Comparison of ENCODE assay signal across 15 cellular contexts in the genomic region with DNA sequence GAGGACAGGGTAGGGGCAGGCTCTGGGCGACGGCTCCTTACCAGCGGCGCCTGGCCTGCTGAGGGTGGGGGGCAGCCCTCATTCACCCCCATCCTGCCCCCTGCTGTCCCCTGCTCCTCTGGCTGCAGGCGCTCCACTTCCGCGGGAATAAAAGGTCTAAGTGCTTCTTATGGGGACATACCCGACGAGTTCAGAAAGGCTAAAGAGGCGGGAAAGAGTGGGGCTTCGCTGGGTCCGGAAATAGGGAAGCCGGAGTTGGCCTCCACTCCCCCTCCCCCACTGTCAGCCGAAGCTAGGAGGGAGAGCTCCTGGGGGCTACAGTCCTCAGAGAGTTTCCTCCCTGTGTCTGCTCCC. TPM values are rescaled to one million over a fixed set of nuclear protein-coding genes. Genes with fewer than 3 reads are reported as not detected.
DNase-seq lines count a peak whose midpoint lies in the region; ATAC-seq and TF ChIP-seq lines count a peak whose summit lies in the region.
"Had no signal": no experiment of that assay in that cellular context is flagged by ENCODE, and none has a peak within 500 bp of the region (broad histone marks: within the 10 kb centered on the region; RNA-seq: fewer than 3 reads in every experiment).

No MANE protein-coding gene starts in this region.

- H3K36me3 Mint-ChIP-seq in neural crest cell (ENCODE audit: low read depth): peaks cover 3% of the 10 kb centered on the region

- DNase-seq in right cardiac atrium (no peak), cardiac septum (ENCODE audit: low spot score) (no peak), epithelial cell of proximal tubule (ENCODE audit: low read depth) (no peak), neural crest cell (ENCODE audit: low read depth, low spot score) (no peak), vagina (ENCODE audit: extremely low spot score in 2 of 2) (no peak), NCI-H2107 treated with DMSO at 0.1 percent for 48 hours (lab: John Stamatoyannopoulos, UW; ENCODE audit: unreplicated experiment) (no peak)
- no peak for DNase-seq in activated CD4-positive, alpha-beta T cell treated with anti-CD3 and anti-CD28 coated beads for 1 hour
- DNase-seq: DMS79, islet precursor cell, NCI-H1694 treated with DMSO at 0.1 percent for 48 hours, NCI-H774, SHP77 treated with DMSO at 0.1 percent for 48 hours had no signal

- H3K4me3 Mint-ChIP-seq in neural crest cell: peak overlapping the region; percentile 84

- WGBS in right cardiac atrium: 14% methylated on average over 14 of the region's 14 CpGs

- peaks cover 2% of the 10 kb centered on the region for H3K4me1 ChIP-seq in right cardiac atrium (ENCODE audit: control insufficient read depth, insufficient read depth, low read length)
- H3K4me1 ChIP-seq in vagina: peaks cover 44% of the 10 kb centered on the region

- no peaks in the 10 kb centered on the region for H3K9me3 Mint-ChIP-seq in neural crest cell
- H3K9me3 Mint-ChIP-seq: activated naive CD4-positive, alpha-beta T cell treated with anti-CD3 and anti-CD28 coated beads, Interleukin-2, amount 50 U/mL, for 72 hours had no signal

- peaks cover 21% of the 10 kb centered on the region for H3K4me1 Mint-ChIP-seq in neural crest cell

- intact Hi-C loops in right cardiac atrium (cut with DNase I) (no loop called here), cardiac septum (cut with DNase I) (no loop called here), vagina (cut with DNase I) (no loop called here)

- no peak overlapping the region for H3K27ac Mint-ChIP-seq in neural crest cell (ENCODE audit: unreplicated experiment)
- H3K27ac Mint-ChIP-seq: activated naive CD4-positive, alpha-beta T cell treated with anti-CD3 and anti-CD28 coated beads, Interleukin-2, amount 50 U/mL, for 72 hours had no signal

- H3K36me3 ChIP-seq in vagina: no peaks in the 10 kb centered on the region
- H3K36me3 ChIP-seq: neutrophil had no signal

- no peak overlapping the region for H3K27ac ChIP-seq in right cardiac atrium (ENCODE audit: low read length)
- H3K27ac ChIP-seq in vagina: no peak overlapping the region
- H3K27ac ChIP-seq: neutrophil had no signal

- H3K27me3 ChIP-seq in right cardiac atrium (ENCODE audit: control insufficient read depth, insufficient read depth) (no peaks in the 10 kb centered on the region), vagina (peaks cover 28% of the 10 kb centered on the region)

- H3K9me3 ChIP-seq in right cardiac atrium (ENCODE audit: control insufficient read depth, low read length) (no peaks in the 10 kb centered on the region), vagina (no peaks in the 10 kb centered on the region)
- H3K9me3 ChIP-seq: neutrophil had no signal

- TF ChIP-seq CTCF in epithelial cell of proximal tubule (conservative IDR thresholded peaks at IDR 0.05; ENCODE audit: low read depth, low read length) (no peak), neural crest cell (conservative IDR thresholded peaks at IDR 0.05) (no peak), vagina (IDR thresholded peaks at IDR 0.05) (no peak)

- peak overlapping the region; percentile 51 for H3K4me3 ChIP-seq in right cardiac atrium (ENCODE audit: low read length)
- H3K4me3 ChIP-seq in epithelial cell of proximal tubule (ENCODE audit: low read depth, low read length): peak overlapping the region; percentile 23
- H3K4me3 ChIP-seq in vagina: peak overlapping the region; percentile 25 to 38

- peaks cover 86% of the 10 kb centered on the region for H3K27me3 Mint-ChIP-seq in neural crest cell (ENCODE audit: low read depth)

- ATAC-seq in right cardiac atrium (peak; percentile 27 to 33), HG02852 (IDR thresholded peaks at IDR 0.05; ENCODE audit: unreplicated experiment) (no peak)

- TF ChIP-seq POLR2A in vagina (IDR thresholded peaks at IDR 0.05): no peak

RNA-seq across cellular contexts. Expression of gene GAD1, which starts 7.1 kb away (rescaled TPM):
- total RNA-seq in right cardiac atrium (not detected), cardiac septum (0.46 TPM), epithelial cell of proximal tubule (0.36 and 5.6 TPM in 2 replicates), neural crest cell (0.39 and 0.82 TPM in 2 replicates), vagina (not detected)
- polyA plus RNA-seq in right cardiac atrium: 0.02 TPM

RNA-seq across cellular contexts. Expression of gene ERICH2, which starts 53.6 kb away (rescaled TPM):
- total RNA-seq in right cardiac atrium (1 to 10 TPM in 3 of 4 donors, not detected in 1; 1.7 to 5.2 (median 2.9) TPM), cardiac septum (1.7 TPM), epithelial cell of proximal tubule (not detected in 2 replicates), neural crest cell (not detected in 2 replicates), vagina (not detected)
- 4.1 TPM for polyA plus RNA-seq in right cardiac atrium
- total RNA-seq: activated naive CD4-positive, alpha-beta T cell treated with anti-CD3 and anti-CD28 coated beads, Interleukin-2, amount 50 U/mL, for 72 hours had no signal
